Comparison of ENCODE assay signal across 21 cellular contexts in the genomic region with DNA sequence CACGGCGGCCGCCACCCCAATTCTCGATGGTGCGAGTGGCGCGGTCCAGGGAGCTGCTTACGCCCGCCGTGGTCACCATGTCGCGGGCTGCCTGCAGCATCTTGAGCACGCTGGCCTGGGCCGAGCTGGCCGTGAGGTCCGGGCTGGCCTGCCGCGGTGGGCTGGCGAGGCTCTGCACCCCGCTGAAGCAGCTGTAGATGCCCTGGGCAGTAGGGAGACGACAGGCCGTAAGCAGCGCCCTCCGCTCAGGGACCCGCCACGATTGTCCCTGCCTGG. TPM values are rescaled to one million over a fixed set of nuclear protein-coding genes. Genes with fewer than 3 reads are reported as not detected.
DNase-seq lines count a peak whose midpoint lies in the region; ATAC-seq, FAIRE-seq and TF ChIP-seq lines count a peak whose summit lies in the region.
"Had no signal": no experiment of that assay in that cellular context is flagged by ENCODE, and none has a peak within 500 bp of the region (broad histone marks: within the 10 kb centered on the region; RNA-seq: fewer than 3 reads in every experiment).

No MANE protein-coding gene starts in this region.

- peak overlapping the region in 1 of 6 donors; percentile 80 for H3K27ac Mint-ChIP-seq in naive B cell
- H3K27ac Mint-ChIP-seq: activated T-helper 17 cell treated with anti-CD3 and anti-CD28 coated beads, Interleukin-2, amount 50 U/mL, for 72 hours; effector memory CD8-positive, alpha-beta T cell had no signal

- TF ChIP-seq EP300 in H1 (IDR thresholded peaks at IDR 0.05; ENCODE audit: borderline replicate concordance in 1 of 2, low read depth in 2 of 2, low read length in 2 of 2), result no peak

- H3K36me3 Mint-ChIP-seq in naive B cell, result no peaks in the 10 kb centered on the region

- H3K14ac ChIP-seq in H1 (ENCODE audit: insufficient read length), result no peak overlapping the region

- ATAC-seq in HCT116 (no peak), naive B cell (ENCODE audit: low read depth in 2 of 2) (no peak), HG02571 (IDR thresholded peaks at IDR 0.05; ENCODE audit: unreplicated experiment) (no peak)

- peaks cover 17 to 25% (median 23%) of the 10 kb centered on the region in 3 donors for H3K4me1 Mint-ChIP-seq in naive B cell

- no peak overlapping the region for H2AK5ac ChIP-seq in H1 (ENCODE audit: low read depth, low read length)

- no peak overlapping the region for H2BK15ac ChIP-seq in H1 (ENCODE audit: low read length)

- H3K4me3 Mint-ChIP-seq in naive B cell, result peak overlapping the region in 5 of 8 donors; percentile 38 to 60 (median 50)
- H3K4me3 Mint-ChIP-seq: activated T-helper 17 cell treated with anti-CD3 and anti-CD28 coated beads, Interleukin-2, amount 50 U/mL, for 72 hours; effector memory CD8-positive, alpha-beta T cell had no signal

- no peak overlapping the region; the same call in 1 of the 2 replicates for H2BK12ac ChIP-seq in H1 (ENCODE audit: low read depth, low read length)

- H3K9me3 ChIP-seq in HCT116 (ENCODE audit: control insufficient read depth in 1 of 2, insufficient read depth in 1 of 2, low read depth in 1 of 2, low read length in 2 of 2), result no peaks in the 10 kb centered on the region
- H3K9me3 ChIP-seq in H1 (ENCODE audit: insufficient read depth in 2 of 2, low read depth in 1 of 2, low read length in 1 of 2), result no peaks in the 10 kb centered on the region
- no peaks in the 10 kb centered on the region for H3K9me3 ChIP-seq in tibial artery
- H3K9me3 ChIP-seq: colonic mucosa, heart left ventricle had no signal

- H3K36me3 ChIP-seq in HCT116 (ENCODE audit: control insufficient read depth in 1 of 2, insufficient read depth in 2 of 2, low read length in 2 of 2) (no peaks in the 10 kb centered on the region), H1 (ENCODE audit: control insufficient read depth in 2 of 4, insufficient read depth in 4 of 4, low read length in 3 of 4) (no peaks in the 10 kb centered on the region), tibial artery (peaks cover 0 to 9% (median 0%) of the 10 kb centered on the region in 3 donors)
- H3K36me3 ChIP-seq: colonic mucosa, heart left ventricle had no signal

- H3K9me2 ChIP-seq in HCT116 (ENCODE audit: insufficient read depth), result no peaks in the 10 kb centered on the region

- H3K27me3 Mint-ChIP-seq in naive B cell, result peaks cover 21 to 24% (median 23%) of the 10 kb centered on the region in 3 donors

- H4K20me1 ChIP-seq in HCT116 (ENCODE audit: insufficient read depth) (no peaks in the 10 kb centered on the region), H1 (replicated peaks in 1 of 2; ENCODE audit: control insufficient read depth in 1 of 2, insufficient read depth in 2 of 2, low read length in 2 of 2) (peaks cover 11 to 15% of the 10 kb centered on the region in 2 experiments)

- DNase-seq in HCT116 (ENCODE audit: low read depth, low spot score), result no peak
- peak in 1 of 2 experiments; percentile 55 for DNase-seq in H1 (ENCODE audit: low read depth in 1 of 2, low spot score in 2 of 2)
- DNase-seq in naive B cell, result no peak
- DNase-seq in tibial artery, result no peak
- no peak for DNase-seq in NCI-H1105 (lab: John Stamatoyannopoulos, UW)
- no peak for DNase-seq in dorsolateral prefrontal cortex
- DNase-seq: activated CD8-positive, alpha-beta memory T cell treated with anti-CD3 and anti-CD28 coated beads, Interleukin-2, amount 50 U/mL, for 4 hours; activated naive CD4-positive, alpha-beta T cell treated with anti-CD3 and anti-CD28 coated beads, Interleukin-2, amount 50 U/mL, for 16 hours; effector memory CD8-positive, alpha-beta T cell; foreskin keratinocyte had no signal

- 66% methylated on average over 10 of the region's 26 CpGs; no CpG with 5 or more reads in 1 of the 2 experiments for WGBS in H1 (ENCODE audit: extremely low coverage in 1 of 2, insufficient coverage in 1 of 2, insufficient read length in 1 of 2, insufficient replicate concordance in 2 of 2, low coverage in 1 of 2, low lambda C conversion rate in 2 of 2, missing lambda C conversion rate in 1 of 2), 2 experiments

- no peak overlapping the region for H2BK120ac ChIP-seq in H1 (replicated peaks; ENCODE audit: low read depth, low read length)

- H4K5ac ChIP-seq in H1 (ENCODE audit: insufficient read length, low read depth, low read length), result no peak overlapping the region

- no peak overlapping the region for H3K4ac ChIP-seq in H1 (replicated peaks; ENCODE audit: insufficient read length, low read depth, low read length)

- H3K18ac ChIP-seq in H1 (ENCODE audit: extremely low read depth, low read length), result no peak overlapping the region

- no peak overlapping the region for H2BK20ac ChIP-seq in H1 (ENCODE audit: low read length)

- BruUV-seq in HCT116 (replicated peaks; lab: Mats Ljungman, UMichigan), result no TSS peak

- H2BK5ac ChIP-seq in H1 (ENCODE audit: low read depth, low read length), result no peak overlapping the region

- H3K27ac ChIP-seq in HCT116 (ENCODE audit: low read depth, low read length) (no peak overlapping the region), H1 (ENCODE audit: low read depth, low read length) (no peak overlapping the region), tibial artery (no peak overlapping the region), dorsolateral prefrontal cortex (peak overlapping the region in 14 of 59 donors; percentile 28 to 93 (median 84))
- H3K27ac ChIP-seq: colonic mucosa, foreskin keratinocyte had no signal

- H3K79me2 ChIP-seq in HCT116 (ENCODE audit: insufficient read depth, low read length) (no peaks in the 10 kb centered on the region), H1 (ENCODE audit: control insufficient read depth in 1 of 2, insufficient read depth in 2 of 2, low read length in 2 of 2) (no peaks in the 10 kb centered on the region)

- H3K27me3 ChIP-seq in HCT116 (ENCODE audit: insufficient read depth, low read length) (no peaks in the 10 kb centered on the region), H1 (replicated peaks in 1 of 4; ENCODE audit: control insufficient read depth in 3 of 4, extremely low read depth in 1 of 4, insufficient read depth in 3 of 4, low read length in 3 of 4) (peaks cover 17 to 59% (median 44%) of the 10 kb centered on the region in 4 experiments), tibial artery (peaks cover 0 to 30% of the 10 kb centered on the region in 2 donors), dorsolateral prefrontal cortex (no peaks in the 10 kb centered on the region)
- H3K27me3 ChIP-seq: colonic mucosa had no signal

- intact Hi-C loops in HCT116 (cut with micrococcal nuclease), result no loop called here
- intact Hi-C loops in tibial artery (cut with DNase I; ENCODE audit: low total_unique reads), result no loop called here
- intact Hi-C loops in dorsolateral prefrontal cortex (cut with DNase I), result loop anchor here in 1 of 2 donors (2.0 kb wide), 1 partner anchor 22 kb away; no protein-coding TSS in a partner anchor

- H4K8ac ChIP-seq in H1 (ENCODE audit: extremely low read depth, insufficient read depth, low read length), result no peak overlapping the region

- no peaks in the 10 kb centered on the region for H3K79me1 ChIP-seq in H1 (ENCODE audit: low read depth, low read length)

- H2AFZ ChIP-seq in HCT116 (ENCODE audit: low read depth, low read length, poor library complexity, severe bottlenecking), result no peak overlapping the region
- no peak overlapping the region for H2AFZ ChIP-seq in H1 (ENCODE audit: low read length)

- H3K9me3 Mint-ChIP-seq in naive B cell, result no peaks in the 10 kb centered on the region
- H3K9me3 Mint-ChIP-seq: activated T-helper 17 cell treated with anti-CD3 and anti-CD28 coated beads, Interleukin-2, amount 50 U/mL, for 72 hours; effector memory CD8-positive, alpha-beta T cell had no signal

- H3K56ac ChIP-seq in H1 (replicated peaks; ENCODE audit: insufficient read length, low read depth, low read length), result no peak overlapping the region

- TF ChIP-seq POLR2A in HCT116 (IDR thresholded peaks at IDR 0.05; ENCODE audit: borderline replicate concordance, extremely low read depth, insufficient read depth, insufficient read length) (no peak), H1 (IDR thresholded peaks at IDR 0.05; ENCODE audit: control extremely low read depth in 1 of 2, low read depth in 2 of 2, low read length in 2 of 2) (no peak)

- H3K4me1 ChIP-seq in HCT116 (ENCODE audit: control insufficient read depth in 1 of 2, insufficient read depth in 2 of 2, low read length in 2 of 2), result peaks cover 7 to 25% of the 10 kb centered on the region in 2 experiments
- H3K4me1 ChIP-seq in H1 (replicated peaks in 1 of 4; ENCODE audit: control insufficient read depth in 3 of 4, insufficient read depth in 4 of 4, low read length in 3 of 4), result peaks cover 0 to 29% (median 14%) of the 10 kb centered on the region in 4 experiments; a peak in 6 of 7 replicates
- peaks cover 0 to 23% (median 16%) of the 10 kb centered on the region in 4 donors for H3K4me1 ChIP-seq in tibial artery
- H3K4me1 ChIP-seq: colonic mucosa, foreskin keratinocyte had no signal

- FAIRE-seq in H1 (lab: Jason Lieb, UNC), result no peak
- FAIRE-seq: GM12891, TTC549 had no signal

- POLR2A ChIA-PET in HCT116 (lab: Charles Lee) (interaction anchor here (1.0 to 1.9 kb wide), 5 partner anchors 20 to 98 kb away, joined by 3 to 18 read pairs (median 3); a partner anchor contains a TSS), H1 (lab: Charles Lee; ENCODE audit: partially characterized antibody) (interaction anchor here (0.9 to 4.2 kb wide), 2 partner anchors 9 to 30 kb away, joined by 3 to 23 read pairs; a partner anchor contains a TSS)

- RAD21 ChIA-PET in HCT116 (lab: Charles Lee; ENCODE audit: low non-redundant PET in 1 of 2, low total read pairs in 2 of 2, uncharacterized antibody in 2 of 2, unreplicated experiment in 2 of 2), result interaction anchor here (0.7 to 1.6 kb wide), 4 partner anchors 22 to 117 kb away, joined by 3 to 6 read pairs (median 4); a partner anchor contains a TSS

- H4K91ac ChIP-seq in H1 (replicated peaks; ENCODE audit: insufficient read length, low read length), result no peak overlapping the region

- CTCF ChIA-PET in HCT116 (lab: Charles Lee), result interaction anchor here (0.7 to 2.6 kb wide), 20 partner anchors 9 to 478 kb away, joined by 3 to 33 read pairs (median 6); a partner anchor contains a TSS
- CTCF ChIA-PET in H1 (lab: Charles Lee; ENCODE audit: partially characterized antibody), result interaction anchor here (0.8 to 99.6 kb wide), 13 partner anchors 0 to 226 kb away, joined by 3 to 2981 read pairs (median 5); a partner anchor contains a TSS

- peaks cover 3% of the 10 kb centered on the region; the same call in 1 of the 2 replicates for H3K23me2 ChIP-seq in H1 (ENCODE audit: low read depth, low read length)

- TF ChIP-seq CTCF in HCT116 (IDR thresholded peaks at IDR 0.05 in 2 of 3, conservative IDR thresholded peaks at IDR 0.05 in 1 of 3; ENCODE audit: borderline replicate concordance in 1 of 3, insufficient read depth in 1 of 3, low read depth in 2 of 3, low read length in 2 of 3) (no peak), H1 (IDR thresholded peaks at IDR 0.05; ENCODE audit: control extremely low read depth in 1 of 3, insufficient read depth in 1 of 3, low read depth in 1 of 3, low read length in 3 of 3) (no peak), tibial artery (IDR thresholded peaks at IDR 0.05) (no peak), dorsolateral prefrontal cortex (IDR thresholded peaks at IDR 0.05 in 54 of 56, conservative IDR thresholded peaks at IDR 0.05 in 2 of 56; ENCODE audit: low read depth in 1 of 56, partially characterized antibody in 56 of 56) (no peak)

- H3K4me3 ChIP-seq in HCT116 (replicated peaks in 1 of 2; ENCODE audit: low read depth in 1 of 2, low read length in 2 of 2) (no peak overlapping the region; a peak in 2 of 4 replicates), H1 (ENCODE audit: extremely low read depth in 1 of 4, insufficient read depth in 2 of 4, low read depth in 3 of 4, low read length in 4 of 4) (peak overlapping the region in 1 of 4 experiments; percentile 57; a peak in 3 of 8 replicates), tibial artery (peak overlapping the region; percentile 39 to 54), dorsolateral prefrontal cortex (peak overlapping the region in 26 of 59 donors; percentile 25 to 64 (median 52))

- TF ChIP-seq RAD21 in HCT116 (IDR thresholded peaks at IDR 0.05; ENCODE audit: low read depth) (no peak), H1 (IDR thresholded peaks at IDR 0.05 in 1 of 2, conservative IDR thresholded peaks at IDR 0.05 in 1 of 2; ENCODE audit: low read depth in 2 of 2, low read length in 2 of 2) (no peak)

- H3K4me2 ChIP-seq in HCT116 (ENCODE audit: low read length) (peak overlapping the region; percentile 95), H1 (ENCODE audit: insufficient read depth in 1 of 2, low read depth in 2 of 2, low read length in 2 of 2) (peak overlapping the region; percentile 23 to 68; a peak in 2 of 4 replicates)

- H3K9ac ChIP-seq in HCT116 (ENCODE audit: low read length) (no peak overlapping the region), H1 (replicated peaks in 1 of 4; ENCODE audit: extremely low read depth in 1 of 4, low read depth in 3 of 4, low read length in 3 of 4) (no peak overlapping the region)

- no peak overlapping the region for H3K23ac ChIP-seq in H1 (ENCODE audit: insufficient read length)

RNA-seq across cellular contexts. Expression of a gene that starts 16.4 kb away (rescaled TPM):
- 2.2 TPM for total RNA-seq in HCT116 (2021; ENCODE audit: unreplicated experiment)
- polyA plus RNA-seq in HCT116 (2012), result 1.0 and 1.1 TPM in 2 replicates
- 0.07 TPM in 1 of 2 replicates, not detected in the other for total RNA-seq in H1 (2021; fragmentation: NEBNext Ultra II Directional; extraction: Animal tissue kit (Norgen Biotek cat#: 25700))
- polyA plus RNA-seq in H1 (2011; rRNA removed), result 0.06 and 0.11 TPM in 2 replicates
- 0.05 TPM for polyA plus RNA-seq in H1 (2011; cell fraction: cytosol; rRNA removed)
- 0.20 TPM for polyA plus RNA-seq in H1 (2011; cell fraction: nucleus; rRNA removed)
- 0.06 to 0.29 TPM (median 0.19 TPM) in 4 replicates for polyA plus RNA-seq in H1 (2012, experiment 1 of 2)
- 0.05 TPM for polyA plus RNA-seq in H1 (2012, experiment 2 of 2)
- 0.02 TPM for polyA plus RNA-seq in H1 (2013, experiment 1 of 2)
- 0.04 TPM for polyA plus RNA-seq in H1 (2013, experiment 2 of 2)
- polyA minus RNA-seq in H1 (2011; rRNA and poly(A)+ RNA removed), result 0.12 TPM in 1 of 2 replicates, not detected in the other
- polyA minus RNA-seq in H1 (2011; cell fraction: cytosol; rRNA and poly(A)+ RNA removed), result not detected
- 0.20 TPM for polyA minus RNA-seq in H1 (2011; cell fraction: nucleus; rRNA and poly(A)+ RNA removed)
- under 1 TPM in 2 of 6 donors, not detected in 4; 0.04 to 0.05 TPM for polyA plus RNA-seq in naive B cell (ENCODE audit: low read depth in 6 of 6)
- total RNA-seq in dorsolateral prefrontal cortex, result 10 to 100 TPM; 10.3 to 74.2 (median 26.7) TPM
- total RNA-seq: foreskin keratinocyte, myocyte had no signal
- polyA plus RNA-seq: foreskin keratinocyte had no signal

RNA-seq across cellular contexts. Expression of a gene that starts 29.5 kb away (rescaled TPM):
- total RNA-seq in HCT116 (2021; ENCODE audit: unreplicated experiment), result 98.8 TPM
- 82.6 and 86.1 TPM in 2 replicates for polyA plus RNA-seq in HCT116 (2012)
- total RNA-seq in H1 (2021; fragmentation: NEBNext Ultra II Directional; extraction: Animal tissue kit (Norgen Biotek cat#: 25700)), result 24.2 and 25.6 TPM in 2 replicates
- 31.4 and 44.0 TPM in 2 replicates for polyA plus RNA-seq in H1 (2011; rRNA removed)
- polyA plus RNA-seq in H1 (2011; cell fraction: cytosol; rRNA removed), result 52.5 TPM
- polyA plus RNA-seq in H1 (2011; cell fraction: nucleus; rRNA removed), result 67.0 TPM
- polyA plus RNA-seq in H1 (2012, experiment 1 of 2), result 20.6 to 42.6 TPM (median 37.8 TPM) in 4 replicates
- polyA plus RNA-seq in H1 (2012, experiment 2 of 2), result 33.2 TPM
- polyA plus RNA-seq in H1 (2013, experiment 1 of 2), result 13.2 TPM
- 13.1 TPM for polyA plus RNA-seq in H1 (2013, experiment 2 of 2)
- polyA minus RNA-seq in H1 (2011; rRNA and poly(A)+ RNA removed), result 10.8 and 11.3 TPM in 2 replicates
- 20.4 TPM for polyA minus RNA-seq in H1 (2011; cell fraction: cytosol; rRNA and poly(A)+ RNA removed)
- polyA minus RNA-seq in H1 (2011; cell fraction: nucleus; rRNA and poly(A)+ RNA removed), result 25.0 TPM
- 1 to 10 TPM in 5 of 6 donors, not detected in 1; 1.2 to 6.1 (median 3.9) TPM for polyA plus RNA-seq in naive B cell (ENCODE audit: low read depth in 6 of 6)
- 10 to 100 TPM in 57 of 120 experiments, 1 to 10 TPM in 63; 4.2 to 20.9 (median 9.9) TPM for total RNA-seq in dorsolateral prefrontal cortex

RNA-seq across cellular contexts. Expression of a gene that starts 50.1 kb away (rescaled TPM):
- not detected for total RNA-seq in HCT116 (2021; ENCODE audit: unreplicated experiment)
- not detected in 2 replicates for polyA plus RNA-seq in HCT116 (2012)
- 0.56 and 0.80 TPM in 2 replicates for total RNA-seq in H1 (2021; fragmentation: NEBNext Ultra II Directional; extraction: Animal tissue kit (Norgen Biotek cat#: 25700))
- 2.5 and 2.6 TPM in 2 replicates for polyA plus RNA-seq in H1 (2011; rRNA removed)
- polyA plus RNA-seq in H1 (2011; cell fraction: cytosol; rRNA removed), result 2.2 TPM
- 2.2 TPM for polyA plus RNA-seq in H1 (2011; cell fraction: nucleus; rRNA removed)
- 0.79 to 2.0 TPM (median 1.4 TPM) in 4 replicates for polyA plus RNA-seq in H1 (2012, experiment 1 of 2)
- polyA plus RNA-seq in H1 (2012, experiment 2 of 2), result 0.67 TPM
- 0.67 TPM for polyA plus RNA-seq in H1 (2013, experiment 1 of 2)
- 0.52 TPM for polyA plus RNA-seq in H1 (2013, experiment 2 of 2)
- 1.6 and 2.1 TPM in 2 replicates for polyA minus RNA-seq in H1 (2011; rRNA and poly(A)+ RNA removed)
- 1.8 TPM for polyA minus RNA-seq in H1 (2011; cell fraction: cytosol; rRNA and poly(A)+ RNA removed)
- polyA minus RNA-seq in H1 (2011; cell fraction: nucleus; rRNA and poly(A)+ RNA removed), result 0.80 TPM
- polyA plus RNA-seq in naive B cell (ENCODE audit: low read depth in 6 of 6), result not detected
- total RNA-seq in dorsolateral prefrontal cortex, result 10 to 100 TPM in 115 of 120 experiments, 1 to 10 TPM in 5; 4.6 to 28.7 (median 17.6) TPM
- total RNA-seq: activated T-helper 17 cell treated with anti-CD3 and anti-CD28 coated beads, Interleukin-2, amount 50 U/mL, for 72 hours; foreskin keratinocyte; heart left ventricle; LHCN-M2; myocyte; OCI-LY7; pulmonary artery endothelial cell; T-helper 1 cell treated with Interleukin-12 subunit alpha and Interleukin-12 subunit beta and Interleukin-4 antibody, amounts not matched to agents 30 ng/mL and 1 ng/mL, for 36 hours had no signal
- polyA plus RNA-seq: foreskin keratinocyte, heart left ventricle had no signal

Comparison
In these comparisons a context has a peak if more than half of its experiments do, and no peak if none do; other contexts are left out.
1. H3K4me3 ChIP-seq: peak in tibial artery (2 of 2); none in HCT116 (0 of 2).